In genomic region chr15:67091966-67092677, GRCh38 we compare ENCODE assay signal across 10 cellular contexts. TPM values are rescaled to one million over a fixed set of nuclear protein-coding genes. Genes with fewer than 3 reads are reported as not detected.
A peak's percentile ranks its signal among the peaks of the same experiment; 100 is the strongest.
DNase-seq lines count a peak whose midpoint lies in the region; ATAC-seq and TF ChIP-seq lines count a peak whose summit lies in the region.
"Had no signal": no experiment of that assay in that cellular context is flagged by ENCODE, and none has a peak within 500 bp of the region (broad histone marks: within the 10 kb centered on the region; RNA-seq: fewer than 3 reads in every experiment).

No MANE protein-coding gene starts in this region.

- no peak overlapping the region for H3K4me3 ChIP-seq in cardiac muscle cell

- peaks cover 60% of the 10 kb centered on the region for H3K36me3 Mint-ChIP-seq in activated T-helper 1 cell treated with anti-CD3 and anti-CD28 coated beads, Interleukin-12 subunit alpha, Interleukin-12 subunit beta, Interleukin-2, Interleukin-4 antibody, amounts not matched to agents 30 ng/mL and 10 ng/mL and 1 ng/mL, durations not matched to agents 14 hours and 24 hours and 36 hours (ENCODE audit: low read depth)
- H3K36me3 Mint-ChIP-seq in memory B cell: peaks cover 5% of the 10 kb centered on the region
- H3K36me3 Mint-ChIP-seq in type B pancreatic cell: peaks cover 13% of the 10 kb centered on the region

- peak overlapping the region; percentile 83 for H3K4me3 Mint-ChIP-seq in activated T-helper 1 cell treated with anti-CD3 and anti-CD28 coated beads, Interleukin-12 subunit alpha, Interleukin-12 subunit beta, Interleukin-2, Interleukin-4 antibody, amounts not matched to agents 30 ng/mL and 10 ng/mL and 1 ng/mL, durations not matched to agents 14 hours and 24 hours and 36 hours
- H3K4me3 Mint-ChIP-seq in memory B cell: peak overlapping the region; percentile 73
- H3K4me3 Mint-ChIP-seq in type B pancreatic cell: no peak overlapping the region

- peaks cover 64% of the 10 kb centered on the region for H3K4me1 ChIP-seq in cardiac muscle cell (ENCODE audit: low read depth)

- TF ChIP-seq CTCF in cardiac muscle cell (IDR thresholded peaks at IDR 0.05; ENCODE audit: low read depth, low read length): no peak
- no peak for TF ChIP-seq CTCF in type B pancreatic cell (conservative IDR thresholded peaks at IDR 0.05)

- peaks cover 100% of the 10 kb centered on the region for H3K4me1 Mint-ChIP-seq in activated T-helper 1 cell treated with anti-CD3 and anti-CD28 coated beads, Interleukin-12 subunit alpha, Interleukin-12 subunit beta, Interleukin-2, Interleukin-4 antibody, amounts not matched to agents 30 ng/mL and 10 ng/mL and 1 ng/mL, durations not matched to agents 14 hours and 24 hours and 36 hours (ENCODE audit: low read depth)
- H3K4me1 Mint-ChIP-seq in memory B cell (peaks cover 76% of the 10 kb centered on the region), type B pancreatic cell (ENCODE audit: unreplicated experiment) (peaks cover 60% of the 10 kb centered on the region)

- no peaks in the 10 kb centered on the region for H3K27me3 Mint-ChIP-seq in activated T-helper 1 cell treated with anti-CD3 and anti-CD28 coated beads, Interleukin-12 subunit alpha, Interleukin-12 subunit beta, Interleukin-2, Interleukin-4 antibody, amounts not matched to agents 30 ng/mL and 10 ng/mL and 1 ng/mL, durations not matched to agents 14 hours and 24 hours and 36 hours (ENCODE audit: insufficient read depth)
- no peaks in the 10 kb centered on the region for H3K27me3 Mint-ChIP-seq in memory B cell
- H3K27me3 Mint-ChIP-seq in type B pancreatic cell: no peaks in the 10 kb centered on the region

- H3K27ac Mint-ChIP-seq in activated T-helper 1 cell treated with anti-CD3 and anti-CD28 coated beads, Interleukin-12 subunit alpha, Interleukin-12 subunit beta, Interleukin-2, Interleukin-4 antibody, amounts not matched to agents 30 ng/mL and 10 ng/mL and 1 ng/mL, durations not matched to agents 14 hours and 24 hours and 36 hours: peak overlapping the region; percentile 94
- H3K27ac Mint-ChIP-seq in memory B cell: peak overlapping the region; percentile 97
- peak overlapping the region; percentile 12 for H3K27ac Mint-ChIP-seq in type B pancreatic cell

- no peak for ATAC-seq in Right ventricle myocardium inferior
- no peak for ATAC-seq in memory B cell (ENCODE audit: low read depth)
- ATAC-seq in HG02763 (IDR thresholded peaks at IDR 0.05; ENCODE audit: unreplicated experiment): no peak

- H3K9me3 Mint-ChIP-seq in activated T-helper 1 cell treated with anti-CD3 and anti-CD28 coated beads, Interleukin-12 subunit alpha, Interleukin-12 subunit beta, Interleukin-2, Interleukin-4 antibody, amounts not matched to agents 30 ng/mL and 10 ng/mL and 1 ng/mL, durations not matched to agents 14 hours and 24 hours and 36 hours: no peaks in the 10 kb centered on the region
- H3K9me3 Mint-ChIP-seq in memory B cell: no peaks in the 10 kb centered on the region
- no peaks in the 10 kb centered on the region for H3K9me3 Mint-ChIP-seq in type B pancreatic cell

- H3K27ac ChIP-seq in cardiac muscle cell: peak overlapping the region; percentile 89
- H3K27ac ChIP-seq: C4-2B had no signal

- H3K9me3 ChIP-seq in cardiac muscle cell (ENCODE audit: low read depth): no peaks in the 10 kb centered on the region

- no peaks in the 10 kb centered on the region for H3K27me3 ChIP-seq in cardiac muscle cell

- DNase-seq in cardiac muscle cell (ENCODE audit: low read depth in 1 of 2, low spot score in 1 of 2) (no peak), Right ventricle myocardium inferior (ENCODE audit: missing footprints) (no peak), memory B cell (ENCODE audit: low spot score in 2 of 2) (no peak), type B pancreatic cell (ENCODE audit: extremely low spot score, unreplicated experiment) (no peak), NCI-H2227 treated with DMSO at 0.1 percent for 48 hours (lab: John Stamatoyannopoulos, UW) (no peak), HCEC 1CT (no peak)
- no peak for DNase-seq in activated T-helper 1 cell treated with anti-CD3 and anti-CD28 coated beads, Interleukin-12 subunit alpha, Interleukin-12 subunit beta, Interleukin-2, Interleukin-4 antibody, amounts not matched to agents 30 ng/mL and 10 ng/mL and 1 ng/mL, durations not matched to agents 14 hours and 24 hours and 36 hours (ENCODE audit: low spot score)
- DNase-seq: left colon had no signal

- intact Hi-C loops in Right ventricle myocardium inferior (cut with DNase I): no loop called here
- intact Hi-C loops in activated T-helper 1 cell treated with anti-CD3 and anti-CD28 coated beads, Interleukin-12 subunit alpha, Interleukin-12 subunit beta, Interleukin-2, Interleukin-4 antibody, amounts not matched to agents 30 ng/mL and 10 ng/mL and 1 ng/mL, durations not matched to agents 14 hours and 24 hours and 36 hours (cut with micrococcal nuclease): loop anchor here (1.0 kb wide), 2 partner anchors 9 to 10 kb away; no protein-coding TSS in a partner anchor

- H3K36me3 ChIP-seq in cardiac muscle cell: no peaks in the 10 kb centered on the region

RNA-seq across cellular contexts. Expression of gene SMAD3, which starts 26.7 kb away (rescaled TPM):
- 25.9 and 29.2 TPM in 2 replicates for total RNA-seq in cardiac muscle cell
- 16.3 and 26.1 TPM in 2 replicates for polyA plus RNA-seq in cardiac muscle cell
- total RNA-seq in Right ventricle myocardium inferior: 18.0 TPM
- 80.2 and 80.4 TPM in 2 replicates for total RNA-seq in activated T-helper 1 cell treated with anti-CD3 and anti-CD28 coated beads, Interleukin-12 subunit alpha, Interleukin-12 subunit beta, Interleukin-2, Interleukin-4 antibody, amounts not matched to agents 30 ng/mL and 10 ng/mL and 1 ng/mL, durations not matched to agents 14 hours and 24 hours and 36 hours
- total RNA-seq in type B pancreatic cell (ENCODE audit: low replicate concordance): 52.0 and 59.0 TPM in 2 replicates

Comparison
In these comparisons a context has a peak if more than half of its experiments do, and no peak if none do; other contexts are left out.
1. H3K27ac Mint-ChIP-seq: peak in every context shown above with its lines; median percentile 97 in memory B cell; 94 in activated T-helper 1 cell treated with anti-CD3 and anti-CD28 coated beads, Interleukin-12 subunit alpha, Interleukin-12 subunit beta, Interleukin-2, Interleukin-4 antibody, amounts not matched to agents 30 ng/mL and 10 ng/mL and 1 ng/mL, durations not matched to agents 14 hours and 24 hours and 36 hours; 12 in type B pancreatic cell.